Comparison of ENCODE assay signal across 1 cellular context in genomic region chr4:87304659-87305277, GRCh38.
TF ChIP-seq lines count a peak whose summit lies in the region.

No MANE protein-coding gene starts in this region.

TF ChIP-seq in HEK293, 187 proteins besides CTCF, POLR2A, EP300 and RAD21 (continued from another document):
- no peak for TF ChIP-seq ZNF704 (tag by site-specific recombination; IDR thresholded peaks at IDR 0.05)
- 0 out of 2 replicates have a peak, but pooled peaks have one; percentile 46 for TF ChIP-seq ZNF501 (tag by site-specific recombination; IDR thresholded peaks at IDR 0.05)
- TF ChIP-seq ZNF2 (tag by site-specific recombination; IDR thresholded peaks at IDR 0.05): 0 out of 2 replicates have a peak, but pooled peaks have one; percentile 27
- TF ChIP-seq ZFP37 (tag by site-specific recombination; IDR thresholded peaks at IDR 0.05): no peak
- peak; percentile 95 for TF ChIP-seq PRDM6 (tag by site-specific recombination; IDR thresholded peaks at IDR 0.05)
- TF ChIP-seq TCF7L2 (IDR thresholded peaks at IDR 0.05; ENCODE audit: borderline replicate concordance, low read depth, low read length): peak; percentile 42; the same call in 1 of the 2 replicates
- no peak for TF ChIP-seq ZNF202 (tag by site-specific recombination; IDR thresholded peaks at IDR 0.05; ENCODE audit: borderline replicate concordance)
- TF ChIP-seq ZNF24 (tag by site-specific recombination; IDR thresholded peaks at IDR 0.05): 0 out of 2 replicates have a peak, but pooled peaks have one; percentile 17
- TF ChIP-seq ZNF768 (tag by site-specific recombination; IDR thresholded peaks at IDR 0.05): no peak
- no peak for TF ChIP-seq ZNF645 (tag by site-specific recombination; IDR thresholded peaks at IDR 0.05)
- no peak for TF ChIP-seq ZNF223 (tag by site-specific recombination; IDR thresholded peaks at IDR 0.05)
- no peak for TF ChIP-seq GLI2 (tag by site-specific recombination; IDR thresholded peaks at IDR 0.05; ENCODE audit: borderline replicate concordance, low read depth)
- TF ChIP-seq ZNF513 (tag by site-specific recombination; IDR thresholded peaks at IDR 0.05): no peak
- TF ChIP-seq ZNF449 (tag by site-specific recombination; IDR thresholded peaks at IDR 0.05): no peak
- peak; percentile 29; the same call in 1 of the 2 replicates for TF ChIP-seq ZBTB44 (tag by site-specific recombination; IDR thresholded peaks at IDR 0.05)
- no peak for TF ChIP-seq ZNF18 (tag by site-specific recombination; IDR thresholded peaks at IDR 0.05)
- no peak for TF ChIP-seq ZNF830 (tag by site-specific recombination; IDR thresholded peaks at IDR 0.05; ENCODE audit: low read depth)
- no peak for TF ChIP-seq ZNF19 (tag by site-specific recombination; IDR thresholded peaks at IDR 0.05; ENCODE audit: low read depth)
- TF ChIP-seq ZNF747 (tag by site-specific recombination; IDR thresholded peaks at IDR 0.05): no peak
- TF ChIP-seq ZNF292 (tag by site-specific recombination; IDR thresholded peaks at IDR 0.05; ENCODE audit: borderline replicate concordance, low read depth): no peak
- TF ChIP-seq HOXA7 (CRISPR knock-in tag; IDR thresholded peaks at IDR 0.05; ENCODE audit: borderline replicate concordance): no peak
- TF ChIP-seq ZNF580 (tag by site-specific recombination; IDR thresholded peaks at IDR 0.05): no peak
- no peak for TF ChIP-seq ZNF211 (tag by site-specific recombination; IDR thresholded peaks at IDR 0.05; ENCODE audit: low read depth)
- TF ChIP-seq OSR2 (tag by site-specific recombination; IDR thresholded peaks at IDR 0.05): peak; percentile 78; the same call in 1 of the 2 replicates
- TF ChIP-seq ZNF350 (tag by site-specific recombination; IDR thresholded peaks at IDR 0.05): no peak
- TF ChIP-seq ZNF354C (tag by site-specific recombination; IDR thresholded peaks at IDR 0.05; ENCODE audit: borderline replicate concordance, low read depth): no peak
- TF ChIP-seq SP2 (tag by site-specific recombination; IDR thresholded peaks at IDR 0.05): no peak
- TF ChIP-seq ZNF266 (tag by site-specific recombination; IDR thresholded peaks at IDR 0.05; ENCODE audit: low read depth): no peak
- TF ChIP-seq IKZF3 (tag by site-specific recombination; IDR thresholded peaks at IDR 0.05): no peak
- no peak for TF ChIP-seq ZNF600 (tag by site-specific recombination; IDR thresholded peaks at IDR 0.05)
- TF ChIP-seq ZNF114 (tag by site-specific recombination; IDR thresholded peaks at IDR 0.05): no peak
- TF ChIP-seq ZNF341 (tag by site-specific recombination; IDR thresholded peaks at IDR 0.05; ENCODE audit: low read depth): no peak
- no peak; the same call in 1 of the 2 replicates for TF ChIP-seq KLF7 (tag by site-specific recombination; IDR thresholded peaks at IDR 0.05; ENCODE audit: borderline replicate concordance)
- TF ChIP-seq KLF8 (tag by site-specific recombination; IDR thresholded peaks at IDR 0.05): peak; percentile 54; the same call in 1 of the 2 replicates
- TF ChIP-seq KLF10 (tag by site-specific recombination; IDR thresholded peaks at IDR 0.05): 0 out of 2 replicates have a peak, but pooled peaks have one; percentile 21
- TF ChIP-seq ZNF248 (tag by site-specific recombination; IDR thresholded peaks at IDR 0.05): no peak
- TF ChIP-seq ZNF146 (tag by site-specific recombination; IDR thresholded peaks at IDR 0.05): no peak
- no peak for TF ChIP-seq ZNF544 (tag by site-specific recombination; IDR thresholded peaks at IDR 0.05)
- no peak for TF ChIP-seq INSM2 (tag by site-specific recombination; IDR thresholded peaks at IDR 0.05)
- TF ChIP-seq ZNF843 (tag by site-specific recombination; IDR thresholded peaks at IDR 0.05): peak; percentile 59
- TF ChIP-seq ZNF133 (tag by site-specific recombination; IDR thresholded peaks at IDR 0.05): no peak
- no peak for TF ChIP-seq ZNF837 (tag by site-specific recombination; IDR thresholded peaks at IDR 0.05)
- no peak for TF ChIP-seq ZSCAN23 (tag by site-specific recombination; IDR thresholded peaks at IDR 0.05)
- TF ChIP-seq ATF2 (tag by site-specific recombination; IDR thresholded peaks at IDR 0.05; ENCODE audit: low read depth): no peak
- TF ChIP-seq GLIS1 (tag by site-specific recombination; IDR thresholded peaks at IDR 0.05): peak; percentile 19; the same call in 1 of the 2 replicates
- peak; percentile 51 for TF ChIP-seq KLF1 (tag by site-specific recombination; IDR thresholded peaks at IDR 0.05)
- TF ChIP-seq BCL11B (tag by site-specific recombination; IDR thresholded peaks at IDR 0.05; ENCODE audit: low read depth): no peak
- TF ChIP-seq FEZF1 (tag by site-specific recombination; IDR thresholded peaks at IDR 0.05): peak; percentile 46; the same call in 1 of the 2 replicates
- TF ChIP-seq ZNF112 (tag by site-specific recombination; IDR thresholded peaks at IDR 0.05): no peak
- TF ChIP-seq ZNF239 (tag by site-specific recombination; IDR thresholded peaks at IDR 0.05): no peak
